8 cellular contexts compared by ENCODE assay signal in the genomic region with DNA sequence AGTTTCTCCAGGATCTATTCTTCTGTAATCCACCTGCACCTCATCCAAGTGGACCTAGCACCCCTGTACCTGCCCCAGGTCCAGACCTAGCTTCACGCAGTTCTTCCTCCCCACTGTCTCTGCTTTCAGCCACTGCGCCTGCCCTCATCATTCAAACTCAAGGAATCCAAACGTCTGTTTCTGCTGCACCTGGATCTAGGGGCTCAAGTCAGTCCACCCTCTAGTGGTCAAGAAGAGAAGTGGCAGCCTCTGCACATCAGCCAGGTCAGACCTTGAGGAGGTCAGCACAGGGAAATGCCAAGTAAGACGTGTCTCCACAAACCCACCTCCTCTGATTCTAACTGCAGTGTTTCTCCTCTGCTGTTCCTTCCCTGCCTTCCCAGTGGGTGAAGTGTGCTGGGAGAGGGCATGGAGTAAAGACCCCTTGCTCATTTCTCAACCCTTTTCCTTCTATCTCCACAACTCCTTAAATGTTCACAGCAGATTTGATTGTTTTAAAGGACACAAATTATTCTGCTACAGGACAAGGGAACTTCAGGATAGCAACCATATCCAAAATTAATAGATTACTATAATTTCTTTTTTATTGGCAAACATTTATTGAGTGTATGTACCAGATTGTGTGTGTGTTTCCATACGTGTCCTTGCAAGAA. TPM values are rescaled to one million over a fixed set of nuclear protein-coding genes. Genes with fewer than 3 reads are reported as not detected.
DNase-seq lines count a peak whose midpoint lies in the region; ATAC-seq lines count a peak whose summit lies in the region.

No MANE protein-coding gene starts in this region.

- peaks cover 59 to 61% (median 60%) of the 10 kb centered on the region in 3 donors for H3K27me3 Mint-ChIP-seq in naive B cell

- DNase-seq in DMS 273 (lab: John Stamatoyannopoulos, UW; ENCODE audit: unreplicated experiment) (peak; percentile 88), NCI-H446 treated with DMSO at 0.1 percent for 48 hours (lab: John Stamatoyannopoulos, UW) (peak; percentile 29), epidermal melanocyte (ENCODE audit: insufficient read length, low spot score) (peak; percentile 78), naive B cell (peak; percentile 27), pons (ENCODE audit: low spot score) (no peak)
- DNase-seq in activated CD4-positive, alpha-beta T cell treated with anti-CD3 and anti-CD28 coated beads for 48 hours = peak; percentile 42

- H3K9me3 Mint-ChIP-seq in naive B cell = no peaks in the 10 kb centered on the region

- H3K4me3 Mint-ChIP-seq in naive B cell = no peak overlapping the region

- no peak overlapping the region for H3K27ac Mint-ChIP-seq in naive B cell

- H3K36me3 Mint-ChIP-seq in naive B cell = no peaks in the 10 kb centered on the region

- ATAC-seq in GM19351 (IDR thresholded peaks at IDR 0.05; ENCODE audit: unreplicated experiment) = peak; percentile 99
- ATAC-seq in HG03135 (IDR thresholded peaks at IDR 0.05; ENCODE audit: unreplicated experiment) = peak; percentile 97
- ATAC-seq in naive B cell (ENCODE audit: low read depth in 2 of 2) = peak; percentile 50 to 68

- peaks cover 0 to 5% (median 0%) of the 10 kb centered on the region in 3 donors for H3K4me1 Mint-ChIP-seq in naive B cell

RNA-seq across cellular contexts. Expression of gene RNF152, which starts 8.7 kb away (rescaled TPM):
- polyA plus RNA-seq in naive B cell (ENCODE audit: low read depth in 6 of 6) = not detected
